In the genomic region with DNA sequence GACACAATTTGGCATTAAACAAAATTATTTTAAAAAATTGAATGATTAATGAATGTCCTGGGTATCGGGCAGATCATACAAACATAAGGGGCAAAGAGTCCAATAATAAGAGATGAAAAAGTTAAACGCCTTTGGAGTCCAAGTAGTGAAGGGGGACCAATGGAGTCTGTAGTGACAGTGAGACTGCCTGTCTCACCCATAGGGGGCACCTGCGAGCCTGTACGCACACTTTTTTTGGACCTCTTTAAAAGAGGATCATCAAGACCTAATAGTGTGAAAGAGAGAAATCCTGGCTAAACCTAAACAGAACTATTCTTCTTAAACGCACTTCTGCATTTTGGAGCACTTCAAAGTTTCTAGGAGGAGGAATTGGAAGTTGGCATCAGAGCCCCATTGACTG, we compare ENCODE assay signal across 12 cellular contexts.
DNase-seq lines count a peak whose midpoint lies in the region; ATAC-seq and TF ChIP-seq lines count a peak whose summit lies in the region.
"Had no signal": no experiment of that assay in that cellular context is flagged by ENCODE, and none has a peak within 500 bp of the region (broad histone marks: within the 10 kb centered on the region; RNA-seq: fewer than 3 reads in every experiment).

No MANE protein-coding gene starts in this region.

- no peak overlapping the region for H3K14ac ChIP-seq in H9 (ENCODE audit: insufficient read depth, low read length)

- no peak overlapping the region for H3K23ac ChIP-seq in H9 (ENCODE audit: insufficient read length, low read depth, low read length)

- no peak overlapping the region for H4K8ac ChIP-seq in H9 (replicated peaks; ENCODE audit: insufficient read length, low read depth, low read length)

- H3K9me3 Mint-ChIP-seq in H9, result peaks cover 6 to 14% of the 10 kb centered on the region in 2 experiments; a peak in 4 of 5 replicates

- no peak overlapping the region for H2BK5ac ChIP-seq in H9 (ENCODE audit: insufficient read length, low read length)

- no peak overlapping the region for H3K18ac ChIP-seq in H9 (ENCODE audit: insufficient read length, low read depth, low read length)

- no peak overlapping the region for H3K27ac Mint-ChIP-seq in H9
- H3K27ac Mint-ChIP-seq: activated CD8-positive, alpha-beta T cell treated with anti-CD3 and anti-CD28 coated beads, Interleukin-2, amount 10 ng/mL, durations not matched to agents 7 days and 5 days had no signal

- H3T11ph ChIP-seq in H9 (ENCODE audit: low read length), result no peak overlapping the region

- no peak overlapping the region for H4K5ac ChIP-seq in H9 (ENCODE audit: insufficient read length, low read depth, low read length)

- H3K36me3 Mint-ChIP-seq in H9 (ENCODE audit: insufficient read depth in 1 of 3, low read depth in 3 of 3), result peaks cover 0 to 10% (median 3%) of the 10 kb centered on the region in 3 experiments; a peak in 4 of 7 replicates

- no peak overlapping the region for H3K4me3 ChIP-seq in right cardiac atrium (ENCODE audit: low read length)

- TF ChIP-seq CTCF in H9 (conservative IDR thresholded peaks at IDR 0.05), result peak; percentile 78

- ATAC-seq in right cardiac atrium (no peak), GM19452 (IDR thresholded peaks at IDR 0.05; ENCODE audit: unreplicated experiment) (no peak)
- ATAC-seq in stimulated activated naive CD8-positive, alpha-beta T cell treated with anti-CD3 and anti-CD28 coated beads, Interleukin-15, Interleukin-2, amounts not matched to agents 100 U/mL and 50 U/mL, for 24 hours, result no peak
- ATAC-seq: activated CD8-positive, alpha-beta T cell treated with anti-CD3 and anti-CD28 coated beads, Interleukin-2, amount 10 ng/mL, durations not matched to agents 7 days and 5 days had no signal

- H3K4me1 ChIP-seq in H9 (ENCODE audit: insufficient read depth, low read length) (no peaks in the 10 kb centered on the region), right cardiac atrium (ENCODE audit: control insufficient read depth, insufficient read depth, low read length) (no peaks in the 10 kb centered on the region)

- H3K79me1 ChIP-seq in H9 (ENCODE audit: insufficient read depth, low read depth, low read length, poor library complexity, severe bottlenecking), result no peaks in the 10 kb centered on the region

- H3K27me3 Mint-ChIP-seq in H9 (ENCODE audit: low read depth), result no peaks in the 10 kb centered on the region; the same call in 1 of the 2 replicates

- H4K20me1 ChIP-seq in H9 (ENCODE audit: control insufficient read depth, insufficient read depth, insufficient read length), result no peaks in the 10 kb centered on the region

- H2BK15ac ChIP-seq in H9 (ENCODE audit: low read depth, low read length), result no peak overlapping the region

- no peak overlapping the region for H2BK20ac ChIP-seq in H9 (ENCODE audit: low read depth, low read length, poor library complexity, severe bottlenecking)

- peaks cover 20 to 30% of the 10 kb centered on the region in 2 experiments for H3K4me1 Mint-ChIP-seq in H9

- H3K9ac ChIP-seq in H9 (ENCODE audit: extremely low read depth, insufficient read length, low read length), result no peak overlapping the region

- no peaks in the 10 kb centered on the region for H3K79me2 ChIP-seq in H9 (ENCODE audit: insufficient read depth, low read length)

- no peak overlapping the region for H2AK5ac ChIP-seq in H9 (ENCODE audit: insufficient read length, low read length)

- no peak overlapping the region for H2BK120ac ChIP-seq in H9 (ENCODE audit: low read depth, low read length, poor library complexity, severe bottlenecking)

- no peaks in the 10 kb centered on the region for H3K9me3 ChIP-seq in H9 (ENCODE audit: control insufficient read depth, low read depth, low read length)
- no peaks in the 10 kb centered on the region for H3K9me3 ChIP-seq in right cardiac atrium (ENCODE audit: control insufficient read depth, low read length)

- DNase-seq in COLO829 (ENCODE audit: low spot score) (peak; percentile 9), H9 (peak; percentile 43), RPMI7951 (ENCODE audit: low read depth) (peak; percentile 18), right cardiac atrium (peak in 2 of 3 donors; percentile 51 to 54), COLO668 (lab: John Stamatoyannopoulos, UW; ENCODE audit: unreplicated experiment) (no peak), NCI-H2107 treated with DMSO at 0.1 percent for 48 hours (lab: John Stamatoyannopoulos, UW; ENCODE audit: unreplicated experiment) (no peak)
- DNase-seq in stimulated activated naive CD8-positive, alpha-beta T cell treated with anti-CD3 and anti-CD28 coated beads, Interleukin-15, Interleukin-2, amounts not matched to agents 100 U/mL and 50 U/mL, for 24 hours, result no peak
- DNase-seq: activated CD8-positive, alpha-beta T cell treated with anti-CD3 and anti-CD28 coated beads, Interleukin-2, amount 10 ng/mL, durations not matched to agents 7 days and 5 days; amniotic stem cell; GF-D8; NCI-H1417 treated with DMSO at 0.1 percent for 48 hours had no signal

- no peak overlapping the region for H3K27ac ChIP-seq in H9 (ENCODE audit: insufficient read length, low read depth, low read length)
- no peak overlapping the region for H3K27ac ChIP-seq in right cardiac atrium (ENCODE audit: low read length)

- no peak overlapping the region for H3K4me3 Mint-ChIP-seq in H9
- H3K4me3 Mint-ChIP-seq: activated CD8-positive, alpha-beta T cell treated with anti-CD3 and anti-CD28 coated beads, Interleukin-2, amount 10 ng/mL, durations not matched to agents 7 days and 5 days had no signal

- intact Hi-C loops in right cardiac atrium (cut with DNase I), result no loop called here

- no CpG with 5 or more reads among the region's 5 CpGs for WGBS in H9 (ENCODE audit: extremely low coverage, insufficient read length, low lambda C conversion rate)
- 84% methylated on average over 5 of the region's 5 CpGs for WGBS in right cardiac atrium

- no peak overlapping the region for H2AFZ ChIP-seq in H9 (ENCODE audit: low read length)

- H3K4ac ChIP-seq in H9 (ENCODE audit: low read depth, low read length), result no peak overlapping the region

- H3K27me3 ChIP-seq in H9 (ENCODE audit: insufficient read depth, low read length) (no peaks in the 10 kb centered on the region), right cardiac atrium (ENCODE audit: control insufficient read depth, insufficient read depth) (no peaks in the 10 kb centered on the region)

- H3K23me2 ChIP-seq in H9 (ENCODE audit: insufficient read length, low read depth, low read length, poor library complexity, severe bottlenecking), result no peaks in the 10 kb centered on the region

- no peak overlapping the region for H3K4me2 ChIP-seq in H9 (ENCODE audit: insufficient read depth, insufficient read length, low read length)

- no peak overlapping the region for H2BK12ac ChIP-seq in H9 (ENCODE audit: insufficient read length, low read depth, low read length)

- no peak overlapping the region for H4K91ac ChIP-seq in H9 (ENCODE audit: insufficient read length, low read depth, low read length)

- H3K56ac ChIP-seq in H9 (ENCODE audit: insufficient read length, low read depth, low read length), result no peak overlapping the region

Comparison
In these comparisons a context has a peak if more than half of its experiments do, and no peak if none do; other contexts are left out.
1. DNase-seq: peak in COLO829 (single experiment), H9 (single experiment), RPMI7951 (single experiment) and right cardiac atrium (2 of 3); none in COLO668 (single experiment), stimulated activated naive CD8-positive, alpha-beta T cell treated with anti-CD3 and anti-CD28 coated beads, Interleukin-15, Interleukin-2, amounts not matched to agents 100 U/mL and 50 U/mL, for 24 hours (single experiment) and NCI-H2107 treated with DMSO at 0.1 percent for 48 hours (single experiment).